Comparison of ENCODE assay signal across 8 cellular contexts in genomic region chr3:164080208-164080607, GRCh38.
"Had no signal": no experiment of that assay in that cellular context is flagged by ENCODE, and none has a peak within 500 bp of the region (broad histone marks: within the 10 kb centered on the region; RNA-seq: fewer than 3 reads in every experiment).

No MANE protein-coding gene starts in this region.

- H3K27ac Mint-ChIP-seq: H9 had no signal

- H2AFZ ChIP-seq: GM23248 had no signal

- DNase-seq: GM23248, H9, HCEC 1CT, KBM-7 had no signal

- H3K4me3 ChIP-seq: GM23248 had no signal

- H3K9ac ChIP-seq: GM23248, KMS-11 had no signal

- FAIRE-seq: H1, H54, HTR-8/SVneo had no signal

- H3K4me3 Mint-ChIP-seq: H9 had no signal

- H3K27ac ChIP-seq: GM23248, KMS-11 had no signal

- H3K4me2 ChIP-seq: KMS-11 had no signal

- H3K4me1 Mint-ChIP-seq: H9 had no signal
